ENCODE assay signal across 13 cellular contexts in genomic region chr2:181894381-181894780, GRCh38. TPM values are rescaled to one million over a fixed set of nuclear protein-coding genes. Genes with fewer than 3 reads are reported as not detected.
DNase-seq lines count a peak whose midpoint lies in the region; ATAC-seq and TF ChIP-seq lines count a peak whose summit lies in the region.
"Had no signal": no experiment of that assay in that cellular context is flagged by ENCODE, and none has a peak within 500 bp of the region (broad histone marks: within the 10 kb centered on the region; RNA-seq: fewer than 3 reads in every experiment).

No MANE protein-coding gene starts in this region.

- intact Hi-C loops in esophagus muscularis mucosa (cut with DNase I) = no loop called here

- H3F3A ChIP-seq in OCI-LY1 (ENCODE audit: insufficient read depth, low read length) = no peaks in the 10 kb centered on the region
- 0 out of 2 replicates have a peak, but pooled peaks cover 7% of the 10 kb centered on the region for H3F3A ChIP-seq in MM.1S (ENCODE audit: insufficient read depth, low read length)

- H3K18ac ChIP-seq in trophoblast cell (ENCODE audit: low read length) = no peak overlapping the region

- H3K27me3 ChIP-seq in BJ (ENCODE audit: control insufficient read depth, insufficient read depth, low read length) (no peaks in the 10 kb centered on the region), OCI-LY1 (ENCODE audit: insufficient read depth, low read length) (no peaks in the 10 kb centered on the region), esophagus muscularis mucosa (no peaks in the 10 kb centered on the region), trophoblast cell (ENCODE audit: insufficient read depth, low read length) (no peaks in the 10 kb centered on the region), MM.1S (replicated peaks; ENCODE audit: insufficient read depth, low read length) (no peaks in the 10 kb centered on the region)
- H3K27me3 ChIP-seq: Peyer's patch had no signal

- H3K27ac ChIP-seq in OCI-LY1 (ENCODE audit: low read depth, low read length, poor library complexity, severe bottlenecking) (no peak overlapping the region), esophagus muscularis mucosa (replicated peaks in 1 of 4) (no peak overlapping the region), trophoblast cell (ENCODE audit: low read depth, low read length) (no peak overlapping the region), MM.1S (ENCODE audit: low read length) (no peak overlapping the region)

- H3K4me1 ChIP-seq in OCI-LY1 (ENCODE audit: insufficient read depth, low read length, severe bottlenecking) = peaks cover 34% of the 10 kb centered on the region
- peaks cover 38 to 62% (median 61%) of the 10 kb centered on the region in 4 donors for H3K4me1 ChIP-seq in esophagus muscularis mucosa
- H3K4me1 ChIP-seq in trophoblast cell (ENCODE audit: control insufficient read depth in 1 of 2, insufficient read depth in 2 of 2, low read length in 2 of 2) = no peaks in the 10 kb centered on the region
- peaks cover 22% of the 10 kb centered on the region for H3K4me1 ChIP-seq in MM.1S (ENCODE audit: low read length)

- no peak overlapping the region for H3K23ac ChIP-seq in trophoblast cell (ENCODE audit: low read length)

- DNase-seq in BJ (ENCODE audit: low read depth) (no peak), esophagus muscularis mucosa (ENCODE audit: extremely low spot score) (no peak), trophoblast cell (no peak), MM.1S (no peak), dedifferentiated amniotic fluid mesenchymal stem cell (ENCODE audit: extremely low spot score) (no peak)
- DNase-seq in activated CD4-positive, alpha-beta T cell treated with anti-CD3 and anti-CD28 coated beads, Interleukin-2, amount 50 U/mL, for 48 hours = no peak
- no peak for DNase-seq in stimulated activated effector memory CD8-positive, alpha-beta T cell treated with anti-CD3 and anti-CD28 coated beads, Interleukin-12 subunit alpha, Interleukin-12 subunit beta, amount 100 ng/mL, for 72 hours (ENCODE audit: low spot score in 2 of 2)
- DNase-seq: activated CD4-positive, alpha-beta T cell treated with anti-CD3 and anti-CD28 coated beads, Interleukin-2, amount 10 ng/mL, durations not matched to agents 24 days and 14 days; central memory CD4-positive, alpha-beta T cell; DMS79; Peyer's patch; stimulated activated CD4-positive, alpha-beta T cell treated with anti-CD3 and anti-CD28 coated beads, Interleukin-2, amount 100 ng/mL, for 48 hours had no signal

- no peaks in the 10 kb centered on the region for H4K20me1 ChIP-seq in OCI-LY1 (ENCODE audit: insufficient read depth, low read length)
- H4K20me1 ChIP-seq in MM.1S (ENCODE audit: insufficient read depth, low read length) = no peaks in the 10 kb centered on the region

- H3K9me2 ChIP-seq in OCI-LY1 (ENCODE audit: low read depth, low read length) = no peaks in the 10 kb centered on the region
- no peaks in the 10 kb centered on the region for H3K9me2 ChIP-seq in MM.1S (replicated peaks; ENCODE audit: insufficient read depth, low read length)

- H4K12ac ChIP-seq in trophoblast cell (ENCODE audit: low read depth, low read length) = no peak overlapping the region

- H2BK5ac ChIP-seq in trophoblast cell (ENCODE audit: low read depth, low read length, poor library complexity) = no peak overlapping the region

- 63% methylated on average over 3 of the region's 3 CpGs for WGBS in esophagus muscularis mucosa
- no CpG with 5 or more reads among the region's 3 CpGs for WGBS in trophoblast cell (ENCODE audit: extremely low coverage, insufficient coverage, insufficient read length)

- no peak overlapping the region for H3K14ac ChIP-seq in trophoblast cell (ENCODE audit: low read length)

- no peak overlapping the region for H3K4ac ChIP-seq in trophoblast cell (ENCODE audit: low read depth, low read length)

- no peak overlapping the region for H3K4me3 Mint-ChIP-seq in stimulated activated effector memory CD8-positive, alpha-beta T cell treated with anti-CD3 and anti-CD28 coated beads, Interleukin-12 subunit alpha, Interleukin-12 subunit beta, amount 100 ng/mL, for 72 hours

- no peak for TF ChIP-seq POLR2A in esophagus muscularis mucosa (IDR thresholded peaks at IDR 0.05; ENCODE audit: low read depth)

- H3K79me2 ChIP-seq in OCI-LY1 (ENCODE audit: insufficient read depth, low read length) (no peaks in the 10 kb centered on the region), trophoblast cell (ENCODE audit: control insufficient read depth, insufficient read depth, low read length, poor library complexity) (peaks cover 10% of the 10 kb centered on the region), MM.1S (ENCODE audit: low read length) (peaks cover 39% of the 10 kb centered on the region)

- no peak overlapping the region for H2AK5ac ChIP-seq in trophoblast cell (ENCODE audit: low read length)

- H3K4me1 Mint-ChIP-seq in stimulated activated effector memory CD8-positive, alpha-beta T cell treated with anti-CD3 and anti-CD28 coated beads, Interleukin-12 subunit alpha, Interleukin-12 subunit beta, amount 100 ng/mL, for 72 hours = peaks cover 24% of the 10 kb centered on the region

- no peaks in the 10 kb centered on the region for H3K9me3 Mint-ChIP-seq in stimulated activated effector memory CD8-positive, alpha-beta T cell treated with anti-CD3 and anti-CD28 coated beads, Interleukin-12 subunit alpha, Interleukin-12 subunit beta, amount 100 ng/mL, for 72 hours
- H3K9me3 Mint-ChIP-seq: activated CD4-positive, alpha-beta T cell treated with anti-CD3 and anti-CD28 coated beads, Interleukin-2, amount 10 ng/mL, durations not matched to agents 24 days and 14 days had no signal

- POLR2A ChIA-PET in BJ (lab: Charles Lee) = no interaction called here

- no peak overlapping the region for H2BK120ac ChIP-seq in trophoblast cell (ENCODE audit: insufficient read depth, low read length, poor library complexity)

- H4K91ac ChIP-seq in trophoblast cell (ENCODE audit: low read depth, low read length) = no peak overlapping the region

- H3K79me1 ChIP-seq in trophoblast cell (ENCODE audit: low read length) = peaks cover 12% of the 10 kb centered on the region

- CTCF ChIA-PET in BJ (lab: Yijun Ruan, JAX) = no interaction called here

- no peak overlapping the region for H3K27ac Mint-ChIP-seq in stimulated activated effector memory CD8-positive, alpha-beta T cell treated with anti-CD3 and anti-CD28 coated beads, Interleukin-12 subunit alpha, Interleukin-12 subunit beta, amount 100 ng/mL, for 72 hours
- H3K27ac Mint-ChIP-seq: activated CD4-positive, alpha-beta T cell treated with anti-CD3 and anti-CD28 coated beads, Interleukin-2, amount 10 ng/mL, durations not matched to agents 24 days and 14 days had no signal

- H2AFZ ChIP-seq in OCI-LY1 (ENCODE audit: low read length) = no peak overlapping the region
- H2AFZ ChIP-seq in trophoblast cell (ENCODE audit: insufficient read depth, low read length, poor library complexity) = no peak overlapping the region
- H2AFZ ChIP-seq in MM.1S (ENCODE audit: low read length) = no peak overlapping the region

- H3K36me3 ChIP-seq in BJ (ENCODE audit: control insufficient read depth, insufficient read depth, low read length) (no peaks in the 10 kb centered on the region), OCI-LY1 (ENCODE audit: insufficient read depth, low read length) (peaks cover 6% of the 10 kb centered on the region; the same call in 1 of the 2 replicates), esophagus muscularis mucosa (peaks cover 3 to 11% (median 7%) of the 10 kb centered on the region in 4 donors), trophoblast cell (ENCODE audit: control insufficient read depth in 1 of 2, insufficient read depth in 2 of 2, low read length in 2 of 2) (peaks cover under 1% of the 10 kb centered on the region in 2 experiments), MM.1S (replicated peaks; ENCODE audit: insufficient read depth, low read length) (peaks cover 5% of the 10 kb centered on the region; the same call in 1 of the 2 replicates)

- peak overlapping the region; percentile 79; the same call in 1 of the 2 replicates for H3K4me2 ChIP-seq in OCI-LY1 (ENCODE audit: low read length)
- peak overlapping the region; percentile 80 for H3K4me2 ChIP-seq in trophoblast cell (ENCODE audit: low read length)
- H3K4me2 ChIP-seq in MM.1S (ENCODE audit: low read depth, low read length) = no peak overlapping the region

- H3K9ac ChIP-seq in OCI-LY1 (ENCODE audit: low read length) (no peak overlapping the region), trophoblast cell (ENCODE audit: low read length) (peak overlapping the region; percentile 71), MM.1S (ENCODE audit: low read length) (no peak overlapping the region)

- TF ChIP-seq EP300 in esophagus muscularis mucosa (IDR thresholded peaks at IDR 0.05) = no peak

- H3K4me3 ChIP-seq in BJ (ENCODE audit: low read depth, low read length) (peak overlapping the region; percentile 90), OCI-LY1 (ENCODE audit: low read depth, low read length, poor library complexity, severe bottlenecking) (no peak overlapping the region), esophagus muscularis mucosa (peak overlapping the region; percentile 83 to 96 (median 90)), trophoblast cell (ENCODE audit: low read depth, low read length) (no peak overlapping the region), MM.1S (ENCODE audit: low read length) (no peak overlapping the region)

- H3K9me3 ChIP-seq in OCI-LY1 (ENCODE audit: low read length) (no peaks in the 10 kb centered on the region), esophagus muscularis mucosa (no peaks in the 10 kb centered on the region), trophoblast cell (ENCODE audit: insufficient read depth, low read depth, low read length) (no peaks in the 10 kb centered on the region), MM.1S (replicated peaks; ENCODE audit: insufficient read depth, low read length) (no peaks in the 10 kb centered on the region)
- H3K9me3 ChIP-seq: Peyer's patch had no signal

- peaks cover 33% of the 10 kb centered on the region for H3K36me3 Mint-ChIP-seq in stimulated activated effector memory CD8-positive, alpha-beta T cell treated with anti-CD3 and anti-CD28 coated beads, Interleukin-12 subunit alpha, Interleukin-12 subunit beta, amount 100 ng/mL, for 72 hours

- no peak for ATAC-seq in stimulated activated effector memory CD8-positive, alpha-beta T cell treated with anti-CD3 and anti-CD28 coated beads, Interleukin-12 subunit alpha, Interleukin-12 subunit beta, amount 100 ng/mL, for 72 hours

- TF ChIP-seq CTCF in BJ (IDR thresholded peaks at IDR 0.05; ENCODE audit: insufficient read depth, low read depth, low read length) (no peak), OCI-LY1 (IDR thresholded peaks at IDR 0.05; ENCODE audit: low read length) (no peak), esophagus muscularis mucosa (IDR thresholded peaks at IDR 0.05) (no peak), MM.1S (IDR thresholded peaks at IDR 0.05; ENCODE audit: low read length) (no peak)

- no peak overlapping the region for H2BK12ac ChIP-seq in trophoblast cell (ENCODE audit: low read length)

- no peak overlapping the region for H4K8ac ChIP-seq in trophoblast cell (ENCODE audit: low read depth, low read length)

RNA-seq across cellular contexts. Expression of gene ITPRID2, which starts 2.9 kb away (rescaled TPM):
- polyA plus RNA-seq in BJ (2011; rRNA removed) = 52.7 and 62.9 TPM in 2 replicates
- polyA minus RNA-seq in BJ (2011; rRNA and poly(A)+ RNA removed) = 52.7 and 79.8 TPM in 2 replicates
- total RNA-seq in esophagus muscularis mucosa = 100 to 1,000 TPM in 3 of 4 donors, 10 to 100 TPM in 1; 98.6 to 113 (median 103) TPM
- 109 and 111 TPM in 2 replicates for polyA plus RNA-seq in trophoblast cell (2013)

Comparison
In these comparisons a context has a peak if more than half of its experiments do, and no peak if none do; other contexts are left out.
1. H3K4me3 ChIP-seq: peak in BJ (single experiment) and esophagus muscularis mucosa (4 of 4); none in OCI-LY1 (single experiment), trophoblast cell (single experiment) and MM.1S (single experiment).